Comparison of ENCODE assay signal across 1 cellular context in genomic region chr6:157304840-157305675, GRCh38.
A peak's percentile ranks its signal among the peaks of the same experiment; 100 is the strongest.
TF ChIP-seq lines count a peak whose summit lies in the region.

No MANE protein-coding gene starts in this region.

TF ChIP-seq in K562, 482 proteins besides CTCF, POLR2A, EP300 and RAD21 (continued from another document and continues in another):
- TF ChIP-seq ZNF77 (CRISPR knock-in tag; IDR thresholded peaks at IDR 0.05), result no peak
- no peak for TF ChIP-seq POLR3G (IDR thresholded peaks at IDR 0.05; ENCODE audit: extremely low read depth, insufficient read length, insufficient replicate concordance)
- no peak for TF ChIP-seq BCL6 (CRISPR knock-in tag; IDR thresholded peaks at IDR 0.05)
- no peak for TF ChIP-seq E2F3 (CRISPR knock-in tag; IDR thresholded peaks at IDR 0.05)
- no peak for TF ChIP-seq ZNF274 (IDR thresholded peaks at IDR 0.05; ENCODE audit: borderline replicate concordance, low read depth, low read length)
- TF ChIP-seq, protein P1, sequence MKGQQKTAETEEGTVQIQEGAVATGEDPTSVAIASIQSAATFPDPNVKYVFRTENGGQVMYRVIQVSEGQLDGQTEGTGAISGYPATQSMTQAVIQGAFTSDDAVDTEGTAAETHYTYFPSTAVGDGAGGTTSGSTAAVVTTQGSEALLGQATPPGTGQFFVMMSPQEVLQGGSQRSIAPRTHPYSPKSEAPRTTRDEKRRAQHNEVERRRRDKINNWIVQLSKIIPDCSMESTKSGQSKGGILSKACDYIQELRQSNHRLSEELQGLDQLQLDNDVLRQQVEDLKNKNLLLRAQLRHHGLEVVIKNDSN (CRISPR knock-in tag; IDR thresholded peaks at IDR 0.05), result peak; percentile 73
- no peak for TF ChIP-seq CGGBP1 (CRISPR knock-in tag; IDR thresholded peaks at IDR 0.05)
- TF ChIP-seq PHF21A (IDR thresholded peaks at IDR 0.05; ENCODE audit: borderline replicate concordance, low read depth), result no peak
- TF ChIP-seq FOXA3 (CRISPR knock-in tag; conservative IDR thresholded peaks at IDR 0.05 in 1 of 2, IDR thresholded peaks at IDR 0.05 in 1 of 2), result peak in 1 of 2 experiments; percentile 92; a peak in 2 of 4 replicates
- TF ChIP-seq, protein P2, sequence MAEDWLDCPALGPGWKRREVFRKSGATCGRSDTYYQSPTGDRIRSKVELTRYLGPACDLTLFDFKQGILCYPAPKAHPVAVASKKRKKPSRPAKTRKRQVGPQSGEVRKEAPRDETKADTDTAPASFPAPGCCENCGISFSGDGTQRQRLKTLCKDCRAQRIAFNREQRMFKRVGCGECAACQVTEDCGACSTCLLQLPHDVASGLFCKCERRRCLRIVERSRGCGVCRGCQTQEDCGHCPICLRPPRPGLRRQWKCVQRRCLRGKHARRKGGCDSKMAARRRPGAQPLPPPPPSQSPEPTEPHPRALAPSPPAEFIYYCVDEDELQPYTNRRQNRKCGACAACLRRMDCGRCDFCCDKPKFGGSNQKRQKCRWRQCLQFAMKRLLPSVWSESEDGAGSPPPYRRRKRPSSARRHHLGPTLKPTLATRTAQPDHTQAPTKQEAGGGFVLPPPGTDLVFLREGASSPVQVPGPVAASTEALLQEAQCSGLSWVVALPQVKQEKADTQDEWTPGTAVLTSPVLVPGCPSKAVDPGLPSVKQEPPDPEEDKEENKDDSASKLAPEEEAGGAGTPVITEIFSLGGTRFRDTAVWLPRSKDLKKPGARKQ (CRISPR knock-in tag; IDR thresholded peaks at IDR 0.05), result no peak
- TF ChIP-seq ZNF696 (CRISPR knock-in tag; conservative IDR thresholded peaks at IDR 0.05), result no peak
- TF ChIP-seq, protein P3, sequence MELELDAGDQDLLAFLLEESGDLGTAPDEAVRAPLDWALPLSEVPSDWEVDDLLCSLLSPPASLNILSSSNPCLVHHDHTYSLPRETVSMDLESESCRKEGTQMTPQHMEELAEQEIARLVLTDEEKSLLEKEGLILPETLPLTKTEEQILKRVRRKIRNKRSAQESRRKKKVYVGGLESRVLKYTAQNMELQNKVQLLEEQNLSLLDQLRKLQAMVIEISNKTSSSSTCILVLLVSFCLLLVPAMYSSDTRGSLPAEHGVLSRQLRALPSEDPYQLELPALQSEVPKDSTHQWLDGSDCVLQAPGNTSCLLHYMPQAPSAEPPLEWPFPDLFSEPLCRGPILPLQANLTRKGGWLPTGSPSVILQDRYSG (tag; conservative IDR thresholded peaks at IDR 0.05; ENCODE audit: low read depth), result no peak
- TF ChIP-seq ZNF655 (CRISPR knock-in tag; IDR thresholded peaks at IDR 0.05), result no peak
- TF ChIP-seq SP1 (CRISPR knock-in tag; IDR thresholded peaks at IDR 0.05), result 0 out of 2 replicates have a peak, but pooled peaks have one; percentile 15
- TF ChIP-seq RBFOX2 (IDR thresholded peaks at IDR 0.05; ENCODE audit: low read depth, low read length), result no peak
- 0 out of 4 replicates have a peak, but pooled peaks of 1 of the 2 experiments have one; percentile 5 for TF ChIP-seq TEAD1 (CRISPR knock-in tag; IDR thresholded peaks at IDR 0.05)
- no peak for TF ChIP-seq ZZZ3 (IDR thresholded peaks at IDR 0.05)
- TF ChIP-seq FUS (optimal IDR thresholded peaks at IDR 0.05; ENCODE audit: low read depth, low read length), result no peak
- no peak for TF ChIP-seq ZNF778 (CRISPR knock-in tag; IDR thresholded peaks at IDR 0.05)
- TF ChIP-seq RHOXF2B (CRISPR knock-in tag; conservative IDR thresholded peaks at IDR 0.05), result no peak
- no peak for TF ChIP-seq PML (IDR thresholded peaks at IDR 0.05; ENCODE audit: low read length)
- TF ChIP-seq SREBF1 (IDR thresholded peaks at IDR 0.05; ENCODE audit: borderline replicate concordance, low read depth, low read length), result no peak
- TF ChIP-seq NR2C1 (IDR thresholded peaks at IDR 0.05), result no peak
- no peak for TF ChIP-seq NR2C1 (tag; IDR thresholded peaks at IDR 0.05)
- peak; percentile 81 for TF ChIP-seq ESRRA (IDR thresholded peaks at IDR 0.05; ENCODE audit: borderline replicate concordance, low read depth)
- no peak for TF ChIP-seq E2F1 (CRISPR knock-in tag; IDR thresholded peaks at IDR 0.05)
- TF ChIP-seq ZNF707 (CRISPR knock-in tag; conservative IDR thresholded peaks at IDR 0.05), result no peak
- TF ChIP-seq, protein P4, sequence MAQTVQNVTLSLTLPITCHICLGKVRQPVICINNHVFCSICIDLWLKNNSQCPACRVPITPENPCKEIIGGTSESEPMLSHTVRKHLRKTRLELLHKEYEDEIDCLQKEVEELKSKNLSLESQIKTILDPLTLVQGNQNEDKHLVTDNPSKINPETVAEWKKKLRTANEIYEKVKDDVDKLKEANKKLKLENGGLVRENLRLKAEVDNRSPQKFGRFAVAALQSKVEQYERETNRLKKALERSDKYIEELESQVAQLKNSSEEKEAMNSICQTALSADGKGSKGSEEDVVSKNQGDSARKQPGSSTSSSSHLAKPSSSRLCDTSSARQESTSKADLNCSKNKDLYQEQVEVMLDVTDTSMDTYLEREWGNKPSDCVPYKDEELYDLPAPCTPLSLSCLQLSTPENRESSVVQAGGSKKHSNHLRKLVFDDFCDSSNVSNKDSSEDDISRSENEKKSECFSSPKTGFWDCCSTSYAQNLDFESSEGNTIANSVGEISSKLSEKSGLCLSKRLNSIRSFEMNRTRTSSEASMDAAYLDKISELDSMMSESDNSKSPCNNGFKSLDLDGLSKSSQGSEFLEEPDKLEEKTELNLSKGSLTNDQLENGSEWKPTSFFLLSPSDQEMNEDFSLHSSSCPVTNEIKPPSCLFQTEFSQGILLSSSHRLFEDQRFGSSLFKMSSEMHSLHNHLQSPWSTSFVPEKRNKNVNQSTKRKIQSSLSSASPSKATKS (CRISPR knock-in tag; IDR thresholded peaks at IDR 0.05), result no peak
- TF ChIP-seq ZBTB17 (CRISPR knock-in tag; IDR thresholded peaks at IDR 0.05), result no peak
- TF ChIP-seq ZNF592 (IDR thresholded peaks at IDR 0.05), result no peak
- no peak for TF ChIP-seq CBX8 (IDR thresholded peaks at IDR 0.05; ENCODE audit: borderline replicate concordance, extremely low read depth, low read depth, low read length, poor library complexity, severe bottlenecking)
- TF ChIP-seq POLR2H (tag; IDR thresholded peaks at IDR 0.05; ENCODE audit: low read depth), result no peak
- TF ChIP-seq ELF4 (CRISPR knock-in tag; IDR thresholded peaks at IDR 0.05), result no peak
- peak in 1 of 2 experiments; percentile 33; a peak in 1 of 4 replicates for TF ChIP-seq HDAC1 (IDR thresholded peaks at IDR 0.05)
- TF ChIP-seq BCOR (IDR thresholded peaks at IDR 0.05), result no peak
- no peak for TF ChIP-seq BRD4 (IDR thresholded peaks at IDR 0.05)
- TF ChIP-seq TCF7 (IDR thresholded peaks at IDR 0.05; ENCODE audit: borderline replicate concordance), result no peak
- no peak for TF ChIP-seq TAF1 (IDR thresholded peaks at IDR 0.05; ENCODE audit: control insufficient read depth, extremely low read depth, insufficient read depth, low read length, severe bottlenecking)
- TF ChIP-seq, protein P5, sequence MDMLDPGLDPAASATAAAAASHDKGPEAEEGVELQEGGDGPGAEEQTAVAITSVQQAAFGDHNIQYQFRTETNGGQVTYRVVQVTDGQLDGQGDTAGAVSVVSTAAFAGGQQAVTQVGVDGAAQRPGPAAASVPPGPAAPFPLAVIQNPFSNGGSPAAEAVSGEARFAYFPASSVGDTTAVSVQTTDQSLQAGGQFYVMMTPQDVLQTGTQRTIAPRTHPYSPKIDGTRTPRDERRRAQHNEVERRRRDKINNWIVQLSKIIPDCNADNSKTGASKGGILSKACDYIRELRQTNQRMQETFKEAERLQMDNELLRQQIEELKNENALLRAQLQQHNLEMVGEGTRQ (CRISPR knock-in tag; IDR thresholded peaks at IDR 0.05), result peak; percentile 81
- TF ChIP-seq NFE2L1 (tag; IDR thresholded peaks at IDR 0.05; ENCODE audit: borderline replicate concordance, low read depth), result no peak
- TF ChIP-seq STAT5A (IDR thresholded peaks at IDR 0.05; ENCODE audit: borderline replicate concordance, low read length), result no peak
- TF ChIP-seq ZNF398 (CRISPR knock-in tag; IDR thresholded peaks at IDR 0.05), result no peak
- no peak for TF ChIP-seq SIN3A (IDR thresholded peaks at IDR 0.05; ENCODE audit: borderline replicate concordance in 2 of 2, control insufficient read depth in 1 of 2, low read depth in 2 of 2, low read length in 2 of 2)
- TF ChIP-seq HMGN3 (IDR thresholded peaks at IDR 0.05; ENCODE audit: borderline replicate concordance, extremely low read depth, insufficient read length, low read depth, low read length), result no peak
- TF ChIP-seq SPI1 (IDR thresholded peaks at IDR 0.05; ENCODE audit: borderline replicate concordance, low read depth, low read length), result peak; percentile 51; the same call in 1 of the 2 replicates
- TF ChIP-seq MAFG (tag; conservative IDR thresholded peaks at IDR 0.05), result no peak
- no peak for TF ChIP-seq MAZ (CRISPR knock-in tag; conservative IDR thresholded peaks at IDR 0.05 in 1 of 2, IDR thresholded peaks at IDR 0.05 in 1 of 2)
- TF ChIP-seq, protein P6, sequence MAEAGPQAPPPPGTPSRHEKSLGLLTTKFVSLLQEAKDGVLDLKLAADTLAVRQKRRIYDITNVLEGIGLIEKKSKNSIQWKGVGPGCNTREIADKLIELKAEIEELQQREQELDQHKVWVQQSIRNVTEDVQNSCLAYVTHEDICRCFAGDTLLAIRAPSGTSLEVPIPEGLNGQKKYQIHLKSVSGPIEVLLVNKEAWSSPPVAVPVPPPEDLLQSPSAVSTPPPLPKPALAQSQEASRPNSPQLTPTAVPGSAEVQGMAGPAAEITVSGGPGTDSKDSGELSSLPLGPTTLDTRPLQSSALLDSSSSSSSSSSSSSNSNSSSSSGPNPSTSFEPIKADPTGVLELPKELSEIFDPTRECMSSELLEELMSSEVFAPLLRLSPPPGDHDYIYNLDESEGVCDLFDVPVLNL (CRISPR knock-in tag; IDR thresholded peaks at IDR 0.05; ENCODE audit: low read depth), result peak; percentile 31; the same call in 1 of the 2 replicates
- TF ChIP-seq ZKSCAN3 (CRISPR knock-in tag; IDR thresholded peaks at IDR 0.05), result no peak
